ENCODE assay signal across 24 cellular contexts in the genomic region with DNA sequence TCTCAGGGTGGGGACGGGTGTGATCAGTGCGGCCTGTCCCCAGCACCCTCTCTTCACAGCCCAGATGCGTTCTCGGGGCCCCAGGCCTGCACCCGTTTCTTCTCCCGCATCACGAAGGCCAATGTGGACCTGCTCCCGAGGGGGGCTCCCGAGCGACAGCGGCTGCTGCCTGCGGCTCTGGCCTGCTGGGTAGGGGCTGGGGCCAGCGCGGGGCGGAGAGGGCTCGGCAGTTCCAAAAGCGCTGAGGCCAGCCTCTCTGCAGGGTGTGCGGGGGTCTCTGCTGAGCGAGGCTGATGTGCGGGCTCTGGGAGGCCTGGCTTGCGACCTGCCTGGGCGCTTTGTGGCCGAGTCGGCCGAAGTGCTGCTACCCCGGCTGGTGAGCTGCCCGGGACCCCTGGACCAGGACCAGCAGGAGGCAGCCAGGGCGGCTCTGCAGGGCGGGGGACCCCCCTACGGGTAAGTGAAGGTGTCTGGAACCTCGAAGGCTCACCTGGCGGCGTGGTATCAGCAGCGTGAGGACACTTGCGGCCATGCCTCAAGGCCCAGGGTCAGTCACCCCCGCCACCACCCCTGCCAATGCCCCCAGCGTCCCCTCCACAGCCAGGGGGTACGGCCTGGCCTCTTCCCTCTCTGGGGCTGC. TPM values are rescaled to one million over a fixed set of nuclear protein-coding genes. Genes with fewer than 3 reads are reported as not detected.
DNase-seq lines count a peak whose midpoint lies in the region; ATAC-seq, FAIRE-seq and TF ChIP-seq lines count a peak whose summit lies in the region.
"Had no signal": no experiment of that assay in that cellular context is flagged by ENCODE, and none has a peak within 500 bp of the region (broad histone marks: within the 10 kb centered on the region; RNA-seq: fewer than 3 reads in every experiment).

No MANE protein-coding gene starts in this region.

- H3K27me3 Mint-ChIP-seq in stimulated activated memory B cell treated with anti-CD40 and anti-IgM and Interleukin-4, amounts not matched to agents 10 μg/mL and 1 μg/mL and 100 μg/mL, for 72 hours: peaks cover 53% of the 10 kb centered on the region

- peak overlapping the region; percentile 73 for H2BK12ac ChIP-seq in neuronal stem cell (ENCODE audit: low read length)

- H2AFZ ChIP-seq in K562 (ENCODE audit: low read depth, low read length) (no peak overlapping the region), neuronal stem cell (ENCODE audit: low read length) (no peak overlapping the region)
- H2AFZ ChIP-seq: GM23248 had no signal

- POLR2A ChIA-PET in K562 (lab: Yijun Ruan, JAX): no interaction called here

- CTCF ChIA-PET in K562 (lab: Yijun Ruan, JAX; ENCODE audit: low intra/inter-chr PET ratio): no interaction called here

- H3K9me3 ChIP-seq in BE2C (no peaks in the 10 kb centered on the region), K562 (replicated peaks; ENCODE audit: control insufficient read depth, insufficient read depth, low read depth, low read length) (no peaks in the 10 kb centered on the region), neuronal stem cell (replicated peaks in 1 of 2; ENCODE audit: control insufficient read depth in 2 of 2, insufficient read depth in 1 of 2, low read depth in 1 of 2, low read length in 2 of 2) (no peaks in the 10 kb centered on the region)
- H3K9me3 ChIP-seq: BLaER1, Caco-2 had no signal

- peak overlapping the region; percentile 90 for H2AK5ac ChIP-seq in neuronal stem cell (ENCODE audit: low read depth, low read length)

- H3K4me3 Mint-ChIP-seq in stimulated activated memory B cell treated with anti-CD40 and anti-IgM and Interleukin-4, amounts not matched to agents 10 μg/mL and 1 μg/mL and 100 μg/mL, for 72 hours: no peak overlapping the region
- H3K4me3 Mint-ChIP-seq: CD4-positive, CD25-positive, alpha-beta regulatory T cell; CD8-positive, alpha-beta T cell had no signal

- H3K9ac ChIP-seq in K562 (ENCODE audit: insufficient read depth in 1 of 2, low read depth in 2 of 2, low read length in 2 of 2) (no peak overlapping the region), neuronal stem cell (ENCODE audit: low read depth, low read length, poor library complexity) (peak overlapping the region; percentile 21)
- H3K9ac ChIP-seq: BLaER1, GM23248 had no signal

- BruUV-seq in K562 (replicated peaks; lab: Mats Ljungman, UMichigan): no TSS peak

- H3K4me1 Mint-ChIP-seq in stimulated activated memory B cell treated with anti-CD40 and anti-IgM and Interleukin-4, amounts not matched to agents 10 μg/mL and 1 μg/mL and 100 μg/mL, for 72 hours: no peaks in the 10 kb centered on the region
- H3K4me1 Mint-ChIP-seq: CD4-positive, CD25-positive, alpha-beta regulatory T cell had no signal

- H3K4me3 ChIP-seq in BE2C (ENCODE audit: low read depth, low read length) (no peak overlapping the region), GM06990 (replicated peaks; ENCODE audit: low read depth, low read length) (no peak overlapping the region), K562 (no peak overlapping the region), neuronal stem cell (ENCODE audit: low read length in 2 of 2) (no peak overlapping the region)
- H3K4me3 ChIP-seq: BLaER1, GM12878, GM23248 had no signal

- TF ChIP-seq RAD21 in K562 (CRISPR knock-in tag; conservative IDR thresholded peaks at IDR 0.05 in 1 of 2, IDR thresholded peaks at IDR 0.05 in 1 of 2): no peak

- H3K4ac ChIP-seq in neuronal stem cell (ENCODE audit: low read length): no peak overlapping the region

- no peaks in the 10 kb centered on the region for H3K36me3 ChIP-seq in BE2C
- no peaks in the 10 kb centered on the region for H3K36me3 ChIP-seq in GM06990 (ENCODE audit: control insufficient read depth, insufficient read depth, low read length)
- no peaks in the 10 kb centered on the region for H3K36me3 ChIP-seq in K562 (ENCODE audit: control insufficient read depth, insufficient read depth, low read length)
- no peaks in the 10 kb centered on the region for H3K36me3 ChIP-seq in neuronal stem cell (replicated peaks in 1 of 2; ENCODE audit: control insufficient read depth in 2 of 2, insufficient read depth in 2 of 2, low read length in 2 of 2)
- H3K36me3 ChIP-seq: BLaER1 had no signal

- H3K9me3 Mint-ChIP-seq in stimulated activated memory B cell treated with anti-CD40 and anti-IgM and Interleukin-4, amounts not matched to agents 10 μg/mL and 1 μg/mL and 100 μg/mL, for 72 hours: no peaks in the 10 kb centered on the region
- H3K9me3 Mint-ChIP-seq: CD8-positive, alpha-beta T cell had no signal

- no peak overlapping the region for H3K27ac Mint-ChIP-seq in stimulated activated memory B cell treated with anti-CD40 and anti-IgM and Interleukin-4, amounts not matched to agents 10 μg/mL and 1 μg/mL and 100 μg/mL, for 72 hours
- H3K27ac Mint-ChIP-seq: CD4-positive, CD25-positive, alpha-beta regulatory T cell; CD8-positive, alpha-beta T cell had no signal

- no peak overlapping the region for H4K8ac ChIP-seq in neuronal stem cell (ENCODE audit: low read depth, low read length)

- H3K27ac ChIP-seq in K562 (ENCODE audit: extremely low read depth, low read depth, low read length) (no peak overlapping the region), neuronal stem cell (replicated peaks; ENCODE audit: low read length) (no peak overlapping the region)
- H3K27ac ChIP-seq: BLaER1, C4-2B, GM23248 had no signal

- FAIRE-seq in K562 (lab: Jason Lieb, UNC): no peak
- FAIRE-seq: G401.6, GM12878, GM19239, H1 had no signal

- TF ChIP-seq CTCF in BE2C (IDR thresholded peaks at IDR 0.05; ENCODE audit: low read depth, low read length): no peak
- no peak for TF ChIP-seq CTCF in GM06990 (IDR thresholded peaks at IDR 0.05; ENCODE audit: insufficient read depth, low read length, poor library complexity, severe bottlenecking)
- TF ChIP-seq CTCF in K562 (IDR thresholded peaks at IDR 0.05 in 2 of 3, conservative IDR thresholded peaks at IDR 0.05 in 1 of 3; ENCODE audit: insufficient read depth in 2 of 3, low read depth in 1 of 3, low read length in 3 of 3): no peak

- H3K18ac ChIP-seq in neuronal stem cell (ENCODE audit: low read length): peak overlapping the region; percentile 80

- H4K91ac ChIP-seq in neuronal stem cell (ENCODE audit: low read depth, low read length, poor library complexity): no peak overlapping the region

- no peak for TF ChIP-seq POLR2A in K562 (conservative IDR thresholded peaks at IDR 0.05)

- ATAC-seq in K562: 0 out of 3 replicates have a peak, but pooled peaks have one; percentile 9
- no peak for ATAC-seq in HG03460 (IDR thresholded peaks at IDR 0.05; ENCODE audit: unreplicated experiment)
- ATAC-seq in stimulated activated memory B cell treated with anti-CD40 and anti-IgM and Interleukin-4, amounts not matched to agents 10 μg/mL and 1 μg/mL and 100 μg/mL, for 72 hours: no peak
- ATAC-seq: CD8-positive, alpha-beta T cell; GM12878 had no signal

- H3K14ac ChIP-seq in neuronal stem cell (ENCODE audit: low read length): peak overlapping the region; percentile 71

- H3K79me1 ChIP-seq in neuronal stem cell (ENCODE audit: low read depth, low read length): peaks cover 5% of the 10 kb centered on the region

- H2BK15ac ChIP-seq in neuronal stem cell (ENCODE audit: low read length): peak overlapping the region; percentile 85

- H3K9me1 ChIP-seq in K562 (ENCODE audit: control insufficient read depth, insufficient read depth, low read length): no peaks in the 10 kb centered on the region

- H2BK120ac ChIP-seq in neuronal stem cell (ENCODE audit: low read depth, low read length): no peak overlapping the region

- TF ChIP-seq EP300 in K562 (IDR thresholded peaks at IDR 0.05; ENCODE audit: low read length): no peak

- H2BK5ac ChIP-seq in neuronal stem cell (ENCODE audit: low read length): no peak overlapping the region

- peak; percentile 15 for DNase-seq in BE2C
- DNase-seq in GM06990 (ENCODE audit: extremely low read depth, insufficient read length): peak; percentile 4
- no peak for DNase-seq in K562 (ENCODE audit: extremely low read depth in 1 of 4, low spot score in 3 of 4)
- DNase-seq in neuronal stem cell (ENCODE audit: low spot score): no peak
- no peak for DNase-seq in dedifferentiated amniotic fluid mesenchymal stem cell (ENCODE audit: extremely low spot score)
- no peak for DNase-seq in NCI-H2171 (lab: John Stamatoyannopoulos, UW)
- DNase-seq: Caco-2; CD4-positive, CD25-positive, alpha-beta regulatory T cell; DMS153; DND-41; GM23248; H7; HCEC 1CT had no signal

- H3K23ac ChIP-seq in neuronal stem cell (ENCODE audit: low read depth, low read length, poor library complexity): no peak overlapping the region

- no peaks in the 10 kb centered on the region for H3K79me2 ChIP-seq in K562 (ENCODE audit: control insufficient read depth, insufficient read depth, low read length)

- WGBS in K562 (ENCODE audit: insufficient coverage, low coverage, missing lambda C conversion rate): 28% methylated on average over 21 of the region's 38 CpGs
- no CpG with 5 or more reads among the region's 38 CpGs for WGBS in neuronal stem cell (ENCODE audit: extremely low coverage in 2 of 2, insufficient read length in 2 of 2, insufficient replicate concordance in 1 of 2), 2 donors

- no peaks in the 10 kb centered on the region for H3K36me3 Mint-ChIP-seq in stimulated activated memory B cell treated with anti-CD40 and anti-IgM and Interleukin-4, amounts not matched to agents 10 μg/mL and 1 μg/mL and 100 μg/mL, for 72 hours
- H3K36me3 Mint-ChIP-seq: CD4-positive, CD25-positive, alpha-beta regulatory T cell; CD8-positive, alpha-beta T cell had no signal

- H3K27me3 ChIP-seq in BE2C: no peaks in the 10 kb centered on the region
- H3K27me3 ChIP-seq in GM06990 (replicated peaks; ENCODE audit: control insufficient read depth, insufficient read depth, low read length): no peaks in the 10 kb centered on the region
- H3K27me3 ChIP-seq in K562 (ENCODE audit: control insufficient read depth in 2 of 2, insufficient read depth in 2 of 2, low read length in 2 of 2): peaks cover 0 to 6% of the 10 kb centered on the region in 2 experiments; a peak in 1 of 5 replicates
- H3K27me3 ChIP-seq in neuronal stem cell (ENCODE audit: control insufficient read depth in 3 of 3, insufficient read depth in 3 of 3, low read depth in 1 of 3, low read length in 3 of 3): peaks cover 0 to 14% (median 0%) of the 10 kb centered on the region in 3 experiments
- H3K27me3 ChIP-seq: BLaER1 had no signal

- intact Hi-C loops in K562 (cut with micrococcal nuclease): no loop called here

- 0 out of 2 replicates have a peak, but pooled peaks cover 3% of the 10 kb centered on the region for H4K20me1 ChIP-seq in K562 (replicated peaks; ENCODE audit: control insufficient read depth, insufficient read depth, low read length)
- H4K20me1 ChIP-seq: BLaER1 had no signal

- H3K4me1 ChIP-seq in BE2C: no peaks in the 10 kb centered on the region
- peaks cover 0 to 86% of the 10 kb centered on the region in 2 experiments; a peak in 2 of 5 replicates for H3K4me1 ChIP-seq in K562 (replicated peaks in 1 of 2; ENCODE audit: control insufficient read depth in 2 of 2, insufficient read depth in 2 of 2, low read length in 2 of 2)
- peaks cover 5 to 16% of the 10 kb centered on the region in 2 donors for H3K4me1 ChIP-seq in neuronal stem cell (ENCODE audit: control insufficient read depth in 2 of 2, insufficient read depth in 1 of 2, low read depth in 1 of 2, low read length in 2 of 2)

- H3K4me2 ChIP-seq in K562 (ENCODE audit: insufficient read depth, low read length) (no peak overlapping the region), neuronal stem cell (ENCODE audit: insufficient read depth, low read length, poor library complexity, severe bottlenecking) (no peak overlapping the region)
- H3K4me2 ChIP-seq: BLaER1 had no signal

- in situ Hi-C loops in K562 (cut with MboI): no loop called here

RNA-seq across cellular contexts. Expression of gene MSLN, which starts 4.4 kb away (rescaled TPM):
- polyA plus RNA-seq in BE2C (2012; ENCODE audit: insufficient read depth, insufficient read length, low read depth): not detected
- total RNA-seq in K562 (2011; cell fraction: chromatin; rRNA removed; ENCODE audit: low replicate concordance): not detected in 2 replicates
- not detected in 2 replicates for total RNA-seq in K562 (2011; cell fraction: nucleolus; rRNA removed)
- not detected in 2 replicates for total RNA-seq in K562 (2011; cell fraction: nucleoplasm; rRNA removed)
- total RNA-seq in K562 (2014; rRNA removed) (not detected in 2 replicates), K562 (2014; rRNA removed; fragmentation: Illumina TruSeq; extraction: Trizol) (not detected in 2 replicates), K562 (2015; rRNA removed; fragmentation: Illumina TruSeq; extraction: Trizol) (not detected in 2 replicates), K562 (2021) (0.22 TPM in 1 of 2 replicates, not detected in the other)
- polyA plus RNA-seq in K562 (2011; rRNA removed) (not detected in 2 replicates), K562 (2014; fragmentation: Illumina TruSeq; extraction: Trizol) (not detected in 2 replicates), K562 (2014; fragmentation: Nextera tagmentation; extraction: Ambion mirVana) (not detected), K562 (2014; rRNA removed) (not detected in 2 replicates)
- not detected in 2 replicates for polyA plus RNA-seq in K562 (2011; cell fraction: cytosol; rRNA removed)
- polyA plus RNA-seq in K562 (2011; cell fraction: nucleus; rRNA removed): not detected in 2 replicates
- not detected in 2 replicates for polyA plus RNA-seq in K562 (2012)
- polyA minus RNA-seq in K562 (2011; rRNA and poly(A)+ RNA removed): not detected in 2 replicates
- polyA minus RNA-seq in K562 (2011; cell fraction: cytosol; rRNA and poly(A)+ RNA removed): 0.86 and 3.8 TPM in 2 replicates
- polyA minus RNA-seq in K562 (2011; cell fraction: nucleus; rRNA and poly(A)+ RNA removed): 0.22 and 0.40 TPM in 2 replicates
- 0.33 TPM for polyA plus RNA-seq in neuronal stem cell (2013, experiment 1 of 2)
- 0.43 TPM for polyA plus RNA-seq in neuronal stem cell (2013, experiment 2 of 2)
- total RNA-seq: A673; CD4-positive, CD25-positive, alpha-beta regulatory T cell; CD8-positive, alpha-beta T cell; GM12878; GM23248; H7 had no signal
- polyA plus RNA-seq: CD4-positive, CD25-positive, alpha-beta regulatory T cell; GM23248 had no signal

RNA-seq across cellular contexts. Expression of gene RPUSD1, which starts 23.2 kb away (rescaled TPM):
- polyA plus RNA-seq in BE2C (2012; ENCODE audit: insufficient read depth, insufficient read length, low read depth): 152 TPM
- 10.9 and 59.9 TPM in 2 replicates for total RNA-seq in K562 (2011; cell fraction: chromatin; rRNA removed; ENCODE audit: low replicate concordance)
- total RNA-seq in K562 (2011; cell fraction: nucleolus; rRNA removed): 59.0 and 69.6 TPM in 2 replicates
- 21.1 and 25.7 TPM in 2 replicates for total RNA-seq in K562 (2011; cell fraction: nucleoplasm; rRNA removed)
- 50.7 and 67.3 TPM in 2 replicates for total RNA-seq in K562 (2014; rRNA removed)
- total RNA-seq in K562 (2014; rRNA removed; fragmentation: Illumina TruSeq; extraction: Trizol): 1.7 and 3.3 TPM in 2 replicates
- 22.7 and 27.2 TPM in 2 replicates for total RNA-seq in K562 (2015; rRNA removed; fragmentation: Illumina TruSeq; extraction: Trizol)
- 55.2 and 55.9 TPM in 2 replicates for total RNA-seq in K562 (2021)
- polyA plus RNA-seq in K562 (2011; rRNA removed): 12.0 and 17.7 TPM in 2 replicates
- polyA plus RNA-seq in K562 (2011; cell fraction: cytosol; rRNA removed): 26.1 and 86.4 TPM in 2 replicates
- 56.1 and 93.4 TPM in 2 replicates for polyA plus RNA-seq in K562 (2011; cell fraction: nucleus; rRNA removed)
- 24.6 and 30.5 TPM in 2 replicates for polyA plus RNA-seq in K562 (2012)
- polyA plus RNA-seq in K562 (2014; fragmentation: Illumina TruSeq; extraction: Trizol): 7.0 and 30.1 TPM in 2 replicates
- polyA plus RNA-seq in K562 (2014; fragmentation: Nextera tagmentation; extraction: Ambion mirVana): under 1 TPM; 0.45 to 0.98 TPM
- polyA plus RNA-seq in K562 (2014; rRNA removed): 56.6 and 66.9 TPM in 2 replicates
- 3.8 and 4.8 TPM in 2 replicates for polyA minus RNA-seq in K562 (2011; rRNA and poly(A)+ RNA removed)
- 18.6 and 19.8 TPM in 2 replicates for polyA minus RNA-seq in K562 (2011; cell fraction: cytosol; rRNA and poly(A)+ RNA removed)
- 30.8 and 34.1 TPM in 2 replicates for polyA minus RNA-seq in K562 (2011; cell fraction: nucleus; rRNA and poly(A)+ RNA removed)
- polyA plus RNA-seq in neuronal stem cell (2013, experiment 1 of 2): 14.5 TPM
- 15.3 TPM for polyA plus RNA-seq in neuronal stem cell (2013, experiment 2 of 2)

RNA-seq across cellular contexts. Expression of gene CHTF18, which starts 23.5 kb away (rescaled TPM):
- polyA plus RNA-seq in BE2C (2012; ENCODE audit: insufficient read depth, insufficient read length, low read depth): 79.5 TPM
- 53.1 and 261 TPM in 2 replicates for total RNA-seq in K562 (2011; cell fraction: chromatin; rRNA removed; ENCODE audit: low replicate concordance)
- 207 and 214 TPM in 2 replicates for total RNA-seq in K562 (2011; cell fraction: nucleolus; rRNA removed)
- 88.6 and 90.7 TPM in 2 replicates for total RNA-seq in K562 (2011; cell fraction: nucleoplasm; rRNA removed)
- 57.2 and 70.7 TPM in 2 replicates for total RNA-seq in K562 (2014; rRNA removed)
- 2.7 and 4.4 TPM in 2 replicates for total RNA-seq in K562 (2014; rRNA removed; fragmentation: Illumina TruSeq; extraction: Trizol)
- total RNA-seq in K562 (2015; rRNA removed; fragmentation: Illumina TruSeq; extraction: Trizol): 21.1 and 22.1 TPM in 2 replicates
- total RNA-seq in K562 (2021): 121 and 123 TPM in 2 replicates
- polyA plus RNA-seq in K562 (2011; rRNA removed): 17.0 and 32.6 TPM in 2 replicates
- polyA plus RNA-seq in K562 (2011; cell fraction: cytosol; rRNA removed): 23.3 and 65.2 TPM in 2 replicates
- 379 and 556 TPM in 2 replicates for polyA plus RNA-seq in K562 (2011; cell fraction: nucleus; rRNA removed)
- 65.7 and 81.8 TPM in 2 replicates for polyA plus RNA-seq in K562 (2012)
- 5.1 and 23.0 TPM in 2 replicates for polyA plus RNA-seq in K562 (2014; fragmentation: Illumina TruSeq; extraction: Trizol)
- 1 to 10 TPM; 2.5 to 2.7 TPM for polyA plus RNA-seq in K562 (2014; fragmentation: Nextera tagmentation; extraction: Ambion mirVana)
- 91.5 and 93.4 TPM in 2 replicates for polyA plus RNA-seq in K562 (2014; rRNA removed)
- 2.7 and 4.0 TPM in 2 replicates for polyA minus RNA-seq in K562 (2011; rRNA and poly(A)+ RNA removed)
- 8.6 and 13.5 TPM in 2 replicates for polyA minus RNA-seq in K562 (2011; cell fraction: cytosol; rRNA and poly(A)+ RNA removed)
- 59.3 and 59.4 TPM in 2 replicates for polyA minus RNA-seq in K562 (2011; cell fraction: nucleus; rRNA and poly(A)+ RNA removed)
- polyA plus RNA-seq in neuronal stem cell (2013, experiment 1 of 2): 77.3 TPM
- 69.6 TPM for polyA plus RNA-seq in neuronal stem cell (2013, experiment 2 of 2)

RNA-seq across cellular contexts. Expression of gene CIAO3, which starts 24.2 kb away (rescaled TPM):
- 95.2 TPM for polyA plus RNA-seq in BE2C (2012; ENCODE audit: insufficient read depth, insufficient read length, low read depth)
- 110 and 324 TPM in 2 replicates for total RNA-seq in K562 (2011; cell fraction: chromatin; rRNA removed; ENCODE audit: low replicate concordance)
- total RNA-seq in K562 (2011; cell fraction: nucleolus; rRNA removed): 238 and 279 TPM in 2 replicates
- 145 and 170 TPM in 2 replicates for total RNA-seq in K562 (2011; cell fraction: nucleoplasm; rRNA removed)
- total RNA-seq in K562 (2014; rRNA removed) (35.6 and 48.2 TPM in 2 replicates), K562 (2014; rRNA removed; fragmentation: Illumina TruSeq; extraction: Trizol) (7.3 and 7.9 TPM in 2 replicates), K562 (2015; rRNA removed; fragmentation: Illumina TruSeq; extraction: Trizol) (18.6 and 20.5 TPM in 2 replicates), K562 (2021) (30.7 and 30.9 TPM in 2 replicates)
- polyA plus RNA-seq in K562 (2011; rRNA removed) (18.5 and 30.5 TPM in 2 replicates), K562 (2014; fragmentation: Illumina TruSeq; extraction: Trizol) (17.1 and 18.7 TPM in 2 replicates), K562 (2014; fragmentation: Nextera tagmentation; extraction: Ambion mirVana) (1 to 10 TPM; 2.2 to 2.4 TPM), K562 (2014; rRNA removed) (31.0 and 38.2 TPM in 2 replicates)
- polyA plus RNA-seq in K562 (2011; cell fraction: cytosol; rRNA removed): 24.1 and 25.8 TPM in 2 replicates
- 101 and 104 TPM in 2 replicates for polyA plus RNA-seq in K562 (2011; cell fraction: nucleus; rRNA removed)
- 22.4 and 34.2 TPM in 2 replicates for polyA plus RNA-seq in K562 (2012)
- polyA minus RNA-seq in K562 (2011; rRNA and poly(A)+ RNA removed): 13.5 and 15.4 TPM in 2 replicates
- 9.9 and 14.8 TPM in 2 replicates for polyA minus RNA-seq in K562 (2011; cell fraction: cytosol; rRNA and poly(A)+ RNA removed)
- 52.0 and 78.0 TPM in 2 replicates for polyA minus RNA-seq in K562 (2011; cell fraction: nucleus; rRNA and poly(A)+ RNA removed)
- 14.9 TPM for polyA plus RNA-seq in neuronal stem cell (2013, experiment 1 of 2)
- polyA plus RNA-seq in neuronal stem cell (2013, experiment 2 of 2): 15.0 TPM

RNA-seq across cellular contexts. Expression of gene GNG13, which starts 35.6 kb away (rescaled TPM):
- polyA plus RNA-seq in BE2C (2012; ENCODE audit: insufficient read depth, insufficient read length, low read depth): 8.5 TPM
- total RNA-seq in K562 (2011; cell fraction: chromatin; rRNA removed; ENCODE audit: low replicate concordance): not detected in 2 replicates
- total RNA-seq in K562 (2011; cell fraction: nucleolus; rRNA removed): not detected in 2 replicates
- not detected in 2 replicates for total RNA-seq in K562 (2011; cell fraction: nucleoplasm; rRNA removed)
- total RNA-seq in K562 (2014; rRNA removed) (not detected in 2 replicates), K562 (2014; rRNA removed; fragmentation: Illumina TruSeq; extraction: Trizol) (not detected in 2 replicates), K562 (2015; rRNA removed; fragmentation: Illumina TruSeq; extraction: Trizol) (not detected in 2 replicates), K562 (2021) (not detected in 2 replicates)
- polyA plus RNA-seq in K562 (2011; rRNA removed) (not detected in 2 replicates), K562 (2014; fragmentation: Illumina TruSeq; extraction: Trizol) (not detected in 2 replicates), K562 (2014; fragmentation: Nextera tagmentation; extraction: Ambion mirVana) (not detected), K562 (2014; rRNA removed) (not detected in 2 replicates)
- not detected in 2 replicates for polyA plus RNA-seq in K562 (2011; cell fraction: cytosol; rRNA removed)
- polyA plus RNA-seq in K562 (2011; cell fraction: nucleus; rRNA removed): not detected in 2 replicates
- polyA plus RNA-seq in K562 (2012): 1.00 and 1.4 TPM in 2 replicates
- not detected in 2 replicates for polyA minus RNA-seq in K562 (2011; rRNA and poly(A)+ RNA removed)
- polyA minus RNA-seq in K562 (2011; cell fraction: cytosol; rRNA and poly(A)+ RNA removed): not detected in 2 replicates
- not detected in 2 replicates for polyA minus RNA-seq in K562 (2011; cell fraction: nucleus; rRNA and poly(A)+ RNA removed)
- polyA plus RNA-seq in neuronal stem cell (2013, experiment 1 of 2): 0.52 TPM
- 0.51 TPM for polyA plus RNA-seq in neuronal stem cell (2013, experiment 2 of 2)
- total RNA-seq: A172; A673; Caco-2; CD4-positive, CD25-positive, alpha-beta regulatory T cell; CD8-positive, alpha-beta T cell; GM12878; GM23248; H1; H7 had no signal
- polyA plus RNA-seq: CD4-positive, CD25-positive, alpha-beta regulatory T cell; GM12878; GM23248; H1 had no signal

Comparison
In these comparisons a context has a peak if more than half of its experiments do, and no peak if none do; other contexts are left out.
1. DNase-seq: peak in BE2C (single experiment) and GM06990 (single experiment); none in K562 (0 of 4), neuronal stem cell (single experiment), dedifferentiated amniotic fluid mesenchymal stem cell (single experiment) and NCI-H2171 (single experiment).